ENCODE assay signal across 6 cellular contexts in the genomic region with DNA sequence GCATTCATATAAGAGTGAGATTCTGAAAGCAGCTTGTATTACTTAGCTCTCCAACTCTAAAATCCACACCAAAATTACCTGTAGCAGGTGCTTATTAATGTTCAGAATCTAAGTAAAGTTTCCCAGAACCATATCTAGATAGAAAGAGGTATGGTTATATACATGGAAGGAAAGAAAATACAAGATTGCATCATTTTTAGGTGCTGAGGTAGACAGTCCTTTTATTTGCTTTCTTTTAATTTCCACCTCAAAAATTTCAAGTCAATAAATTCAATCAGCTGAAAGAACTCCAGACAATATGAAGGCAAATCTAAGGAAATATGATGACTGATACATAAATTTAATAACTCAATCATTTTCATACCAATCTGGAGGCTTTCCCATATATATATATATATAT.
"Had no signal": no experiment of that assay in that cellular context is flagged by ENCODE, and none has a peak within 500 bp of the region (broad histone marks: within the 10 kb centered on the region; RNA-seq: fewer than 3 reads in every experiment).

No MANE protein-coding gene starts in this region.

- H3K27ac ChIP-seq: HL-60, KMS-11 had no signal

- H3K4me2 ChIP-seq: KMS-11 had no signal

- FAIRE-seq: HTR-8/SVneo had no signal

- DNase-seq: IMR-90, KBM-7, KG1 had no signal

- H3K9ac ChIP-seq: KMS-11 had no signal
